In the genomic region with DNA sequence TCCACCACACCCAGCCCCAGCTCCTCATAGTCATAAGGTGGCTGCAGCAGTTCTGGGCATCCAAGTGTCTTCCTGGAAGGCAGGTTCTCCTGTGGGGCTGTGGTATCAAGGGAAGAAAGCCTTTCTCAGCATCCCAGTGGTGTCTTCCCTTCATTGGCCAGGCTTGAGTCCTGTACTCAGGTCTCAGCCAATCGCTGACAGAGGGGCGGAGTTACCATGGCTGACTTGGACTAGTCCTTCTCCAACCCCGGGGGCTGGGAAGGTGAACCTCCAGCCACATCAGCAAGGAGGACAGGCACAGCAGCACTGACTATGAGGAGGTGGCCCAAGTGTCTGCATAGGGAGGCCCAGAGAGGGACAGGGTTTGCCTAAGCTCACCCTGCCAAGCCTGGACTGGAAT, we compare ENCODE assay signal across 18 cellular contexts.
DNase-seq lines count a peak whose midpoint lies in the region; ATAC-seq and TF ChIP-seq lines count a peak whose summit lies in the region.
"Had no signal": no experiment of that assay in that cellular context is flagged by ENCODE, and none has a peak within 500 bp of the region (broad histone marks: within the 10 kb centered on the region; RNA-seq: fewer than 3 reads in every experiment).

No MANE protein-coding gene starts in this region.

- H3K27me3 ChIP-seq in OCI-LY3 (ENCODE audit: low read depth, low read length) (0 out of 2 replicates have a peak, but pooled peaks cover 2% of the 10 kb centered on the region), sigmoid colon (peaks cover 0 to 19% (median 17%) of the 10 kb centered on the region in 3 donors)

- CTCF ChIA-PET in activated CD8-positive, alpha-beta memory T cell treated with anti-CD3 and anti-CD28 coated beads, Interleukin-2, amount 10 ng/mL, durations not matched to agents 7 days and 5 days (lab: Charles Lee): no interaction called here

- WGBS in sigmoid colon, 2 donors: 64% methylated on average over 3 of the region's 3 CpGs

- H3K9ac ChIP-seq in OCI-LY3 (ENCODE audit: low read length): peak overlapping the region; percentile 5; the same call in 1 of the 2 replicates

- peaks cover 45% of the 10 kb centered on the region for H3K27me3 Mint-ChIP-seq in activated CD8-positive, alpha-beta memory T cell treated with anti-CD3 and anti-CD28 coated beads, Interleukin-2, amount 10 ng/mL, durations not matched to agents 7 days and 5 days

- intact Hi-C loops in mucosa of descending colon (cut with DNase I, micrococcal nuclease): no loop called here
- intact Hi-C loops in sigmoid colon (cut with DNase I): no loop called here

- TF ChIP-seq POLR2A in sigmoid colon (IDR thresholded peaks at IDR 0.05): no peak

- H3K9me3 ChIP-seq in OCI-LY3 (ENCODE audit: insufficient read depth, low read length) (no peaks in the 10 kb centered on the region), mucosa of descending colon (no peaks in the 10 kb centered on the region), sigmoid colon (no peaks in the 10 kb centered on the region)
- H3K9me3 ChIP-seq: SJSA1 had no signal

- 0 out of 2 replicates have a peak overlapping the region, but pooled peaks have one; percentile 15 for H2AFZ ChIP-seq in OCI-LY3 (ENCODE audit: low read depth, low read length)

- DNase-seq in activated CD8-positive, alpha-beta memory T cell treated with anti-CD3 and anti-CD28 coated beads, Interleukin-2, amount 10 ng/mL, durations not matched to agents 7 days and 5 days: peak; percentile 49
- no peak for DNase-seq in activated CD8-positive, alpha-beta memory T cell treated with anti-CD3 and anti-CD28 coated beads for 24 hours
- no peak for DNase-seq in mucosa of descending colon
- no peak for DNase-seq in sigmoid colon
- no peak for DNase-seq in amniotic stem cell (lab: John Stamatoyannopoulos, UW)
- DNase-seq: ACHN; activated CD4-positive, alpha-beta T cell treated with anti-CD3 and anti-CD28 coated beads, Interleukin-2, amount 50 U/mL, for 4 hours; activated T-cell treated with anti-CD3 and anti-CD28 coated beads, Interleukin-2, amount 50 U/mL, for 1 hour; C1 segment of cervical spinal cord; cortex of kidney; NCI-H2081 treated with DMSO at 0.1 percent for 48 hours; NK-92 treated with Interleukin-12 subunit alpha and Interleukin-12 subunit beta, amount 100 ng/mL, for 24 hours; occipital lobe had no signal

- H3K4me1 Mint-ChIP-seq in activated CD8-positive, alpha-beta memory T cell treated with anti-CD3 and anti-CD28 coated beads, Interleukin-2, amount 10 ng/mL, durations not matched to agents 7 days and 5 days: peaks cover 29% of the 10 kb centered on the region

- H3K4me1 ChIP-seq in OCI-LY3 (ENCODE audit: low read length): peaks cover 50% of the 10 kb centered on the region
- H3K4me1 ChIP-seq in mucosa of descending colon (ENCODE audit: low read depth): no peaks in the 10 kb centered on the region
- H3K4me1 ChIP-seq in sigmoid colon: peaks cover 0 to 10% (median 8%) of the 10 kb centered on the region in 4 donors
- H3K4me1 ChIP-seq: SJSA1 had no signal

- no peaks in the 10 kb centered on the region for H3K9me3 Mint-ChIP-seq in activated CD8-positive, alpha-beta memory T cell treated with anti-CD3 and anti-CD28 coated beads, Interleukin-2, amount 10 ng/mL, durations not matched to agents 7 days and 5 days (ENCODE audit: low read depth)

- peak overlapping the region; percentile 68 for H3K4me2 ChIP-seq in OCI-LY3 (ENCODE audit: low read length)

- ATAC-seq in activated CD8-positive, alpha-beta memory T cell treated with anti-CD3 and anti-CD28 coated beads, Interleukin-2, amount 10 ng/mL, durations not matched to agents 7 days and 5 days: peak; percentile 35
- ATAC-seq in GM18909 (IDR thresholded peaks at IDR 0.05; ENCODE audit: poor library complexity, unreplicated experiment) (peak; percentile 33), mucosa of descending colon (peak; percentile 24), HG02884 (IDR thresholded peaks at IDR 0.05; ENCODE audit: unreplicated experiment) (no peak)

- H3K79me2 ChIP-seq in OCI-LY3 (ENCODE audit: low read length): no peaks in the 10 kb centered on the region

- H3K36me3 ChIP-seq in OCI-LY3 (replicated peaks; ENCODE audit: low read depth, low read length) (no peaks in the 10 kb centered on the region), mucosa of descending colon (ENCODE audit: low read depth) (no peaks in the 10 kb centered on the region), sigmoid colon (no peaks in the 10 kb centered on the region)
- H3K36me3 ChIP-seq: cardiac muscle cell, SJSA1 had no signal

- TF ChIP-seq CTCF in OCI-LY3 (IDR thresholded peaks at IDR 0.05; ENCODE audit: low read depth, low read length): no peak
- no peak for TF ChIP-seq CTCF in mucosa of descending colon (IDR thresholded peaks at IDR 0.05)
- no peak for TF ChIP-seq CTCF in sigmoid colon (IDR thresholded peaks at IDR 0.05)

- no peak overlapping the region for H3K4me3 Mint-ChIP-seq in activated CD8-positive, alpha-beta memory T cell treated with anti-CD3 and anti-CD28 coated beads, Interleukin-2, amount 10 ng/mL, durations not matched to agents 7 days and 5 days

- H3K27ac Mint-ChIP-seq in activated CD8-positive, alpha-beta memory T cell treated with anti-CD3 and anti-CD28 coated beads, Interleukin-2, amount 10 ng/mL, durations not matched to agents 7 days and 5 days: no peak overlapping the region

- no peaks in the 10 kb centered on the region for H3K36me3 Mint-ChIP-seq in activated CD8-positive, alpha-beta memory T cell treated with anti-CD3 and anti-CD28 coated beads, Interleukin-2, amount 10 ng/mL, durations not matched to agents 7 days and 5 days

- H3K4me3 ChIP-seq in OCI-LY3 (ENCODE audit: low read length) (peak overlapping the region; percentile 19), mucosa of descending colon (no peak overlapping the region), sigmoid colon (no peak overlapping the region)
- H3K4me3 ChIP-seq: cardiac muscle cell, SJSA1 had no signal

- no peaks in the 10 kb centered on the region for H4K20me1 ChIP-seq in OCI-LY3 (ENCODE audit: insufficient read depth, low read length)

- H3K27ac ChIP-seq in OCI-LY3 (ENCODE audit: low read length) (peak overlapping the region; percentile 69), sigmoid colon (no peak overlapping the region)
- H3K27ac ChIP-seq: cardiac muscle cell, SJSA1 had no signal

- TF ChIP-seq EP300 in sigmoid colon (IDR thresholded peaks at IDR 0.05): no peak
